In the genomic region with DNA sequence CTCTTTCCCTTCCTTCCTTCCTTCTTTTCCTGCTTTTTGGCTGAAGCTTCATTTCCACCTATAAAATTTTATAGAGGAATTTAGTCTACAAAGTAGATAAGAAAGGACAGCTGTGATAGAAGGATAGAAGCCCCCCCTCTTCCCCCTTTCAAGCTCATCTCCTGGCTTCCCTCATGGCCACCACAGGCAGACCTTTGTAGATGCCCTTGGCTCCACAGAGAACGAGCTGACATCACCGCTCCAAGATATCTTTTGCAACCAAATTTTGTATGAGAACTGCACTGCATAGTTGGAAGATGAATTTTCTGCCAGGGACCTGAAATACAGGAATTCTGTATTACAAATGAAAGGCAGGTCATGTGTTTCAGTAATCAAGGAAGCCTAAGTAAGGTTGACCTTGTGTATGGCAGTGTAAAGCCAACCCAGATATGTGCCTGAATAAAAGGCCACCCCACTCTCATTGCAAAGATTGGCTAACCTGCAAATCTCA, we compare ENCODE assay signal across 24 cellular contexts. TPM values are rescaled to one million over a fixed set of nuclear protein-coding genes. Genes with fewer than 3 reads are reported as not detected.
DNase-seq lines count a peak whose midpoint lies in the region; ATAC-seq and TF ChIP-seq lines count a peak whose summit lies in the region.
"Had no signal": no experiment of that assay in that cellular context is flagged by ENCODE, and none has a peak within 500 bp of the region (broad histone marks: within the 10 kb centered on the region; RNA-seq: fewer than 3 reads in every experiment).

No MANE protein-coding gene starts in this region.

- TF ChIP-seq POLR2A in Peyer's patch (IDR thresholded peaks at IDR 0.05) = no peak
- no peak for TF ChIP-seq POLR2A in GM18505 (IDR thresholded peaks at IDR 0.05; ENCODE audit: borderline replicate concordance, extremely low read depth, insufficient read depth, insufficient read length)

- H3K36me3 ChIP-seq in Peyer's patch = no peaks in the 10 kb centered on the region

- DNase-seq in amniotic epithelial cell (ENCODE audit: low read depth) = peak; percentile 35
- DNase-seq in stimulated activated effector memory CD8-positive, alpha-beta T cell treated with anti-CD3 and anti-CD28 coated beads, Interleukin-12 subunit alpha, Interleukin-12 subunit beta, amount 100 ng/mL, for 72 hours (ENCODE audit: low spot score in 2 of 2) = no peak
- DNase-seq in Peyer's patch = no peak
- DNase-seq in activated CD8-positive, alpha-beta memory T cell treated with anti-CD3 and anti-CD28 coated beads, Interleukin-2, amount 50 U/mL, for 48 hours = no peak
- DNase-seq: 8988T; ACHN; AML-193; BE2C; CD4-positive, alpha-beta T cell; CD8-positive, alpha-beta memory T cell; DMS 273 treated with DMSO at 0.1 percent for 48 hours; DMS79; EL; GDM1; H9 had no signal

- H3K4me3 Mint-ChIP-seq in activated T-helper 17 cell treated with anti-CD3 and anti-CD28 coated beads, Interleukin-2, amount 50 U/mL, for 72 hours = no peak overlapping the region
- no peak overlapping the region for H3K4me3 Mint-ChIP-seq in stimulated activated effector memory CD8-positive, alpha-beta T cell treated with anti-CD3 and anti-CD28 coated beads, Interleukin-12 subunit alpha, Interleukin-12 subunit beta, amount 100 ng/mL, for 72 hours
- H3K4me3 Mint-ChIP-seq: CD14-positive monocyte; CD4-positive, alpha-beta T cell; CD8-positive, alpha-beta memory T cell; GM23338; H9 had no signal

- no peak for ATAC-seq in activated T-helper 17 cell treated with anti-CD3 and anti-CD28 coated beads, Interleukin-2, amount 50 U/mL, for 72 hours (replicated peaks)
- ATAC-seq in esophagus mucosa = peak; percentile 33
- no peak for ATAC-seq in stimulated activated effector memory CD8-positive, alpha-beta T cell treated with anti-CD3 and anti-CD28 coated beads, Interleukin-12 subunit alpha, Interleukin-12 subunit beta, amount 100 ng/mL, for 72 hours
- no peak for ATAC-seq in GM18505 (IDR thresholded peaks at IDR 0.05; ENCODE audit: unreplicated experiment)
- ATAC-seq: A549, GM12878, GM23338, HCT116 had no signal

- no peaks in the 10 kb centered on the region for H3K9me3 ChIP-seq in Peyer's patch
- H3K9me3 ChIP-seq: A549; BE2C; BLaER1 treated with 17β-estradiol and CSF1 and Interleukin-3, amounts not matched to agents 10 nM and 100 nM had no signal

- no peaks in the 10 kb centered on the region for H3K4me1 ChIP-seq in Peyer's patch
- H3K4me1 ChIP-seq: BLaER1 treated with 17β-estradiol and CSF1 and Interleukin-3, amounts not matched to agents 10 nM and 100 nM had no signal

- no peaks in the 10 kb centered on the region for H3K9me3 Mint-ChIP-seq in activated T-helper 17 cell treated with anti-CD3 and anti-CD28 coated beads, Interleukin-2, amount 50 U/mL, for 72 hours
- no peaks in the 10 kb centered on the region for H3K9me3 Mint-ChIP-seq in stimulated activated effector memory CD8-positive, alpha-beta T cell treated with anti-CD3 and anti-CD28 coated beads, Interleukin-12 subunit alpha, Interleukin-12 subunit beta, amount 100 ng/mL, for 72 hours
- H3K9me3 Mint-ChIP-seq: CD14-positive monocyte; CD4-positive, alpha-beta T cell; CD8-positive, alpha-beta memory T cell; GM23338; H9 had no signal

- H3K27me3 ChIP-seq in Peyer's patch = no peaks in the 10 kb centered on the region
- H3K27me3 ChIP-seq: BE2C; BLaER1 treated with 17β-estradiol and CSF1 and Interleukin-3, amounts not matched to agents 10 nM and 100 nM had no signal

- no peak overlapping the region for H3K4me3 ChIP-seq in Peyer's patch
- H3K4me3 ChIP-seq: A549; BLaER1 treated with 17β-estradiol and CSF1 and Interleukin-3, amounts not matched to agents 10 nM and 100 nM; GM12878; GM23338 had no signal

- no peaks in the 10 kb centered on the region for H3K4me1 Mint-ChIP-seq in activated T-helper 17 cell treated with anti-CD3 and anti-CD28 coated beads, Interleukin-2, amount 50 U/mL, for 72 hours
- H3K4me1 Mint-ChIP-seq in stimulated activated effector memory CD8-positive, alpha-beta T cell treated with anti-CD3 and anti-CD28 coated beads, Interleukin-12 subunit alpha, Interleukin-12 subunit beta, amount 100 ng/mL, for 72 hours = no peaks in the 10 kb centered on the region
- H3K4me1 Mint-ChIP-seq: CD8-positive, alpha-beta memory T cell had no signal

- H3K27ac ChIP-seq in Peyer's patch = no peak overlapping the region
- H3K27ac ChIP-seq: A549; BLaER1 treated with 17β-estradiol and CSF1 and Interleukin-3, amounts not matched to agents 10 nM and 100 nM had no signal

- H3K36me3 Mint-ChIP-seq in activated T-helper 17 cell treated with anti-CD3 and anti-CD28 coated beads, Interleukin-2, amount 50 U/mL, for 72 hours (ENCODE audit: low read depth) = peaks cover 51% of the 10 kb centered on the region
- H3K36me3 Mint-ChIP-seq in stimulated activated effector memory CD8-positive, alpha-beta T cell treated with anti-CD3 and anti-CD28 coated beads, Interleukin-12 subunit alpha, Interleukin-12 subunit beta, amount 100 ng/mL, for 72 hours = peaks cover 20% of the 10 kb centered on the region

- TF ChIP-seq CTCF in Peyer's patch (IDR thresholded peaks at IDR 0.05) = no peak

- H3K27me3 Mint-ChIP-seq in activated T-helper 17 cell treated with anti-CD3 and anti-CD28 coated beads, Interleukin-2, amount 50 U/mL, for 72 hours = no peaks in the 10 kb centered on the region
- H3K27me3 Mint-ChIP-seq: CD4-positive, alpha-beta T cell had no signal

- H3K27ac Mint-ChIP-seq in activated T-helper 17 cell treated with anti-CD3 and anti-CD28 coated beads, Interleukin-2, amount 50 U/mL, for 72 hours = peak overlapping the region; percentile 20
- H3K27ac Mint-ChIP-seq in stimulated activated effector memory CD8-positive, alpha-beta T cell treated with anti-CD3 and anti-CD28 coated beads, Interleukin-12 subunit alpha, Interleukin-12 subunit beta, amount 100 ng/mL, for 72 hours = peak overlapping the region; percentile 7
- H3K27ac Mint-ChIP-seq: CD4-positive, alpha-beta T cell; GM23338; H9 had no signal

RNA-seq across cellular contexts. Expression of gene FILIP1L, which starts 57.0 kb away (rescaled TPM):
- total RNA-seq in activated T-helper 17 cell treated with anti-CD3 and anti-CD28 coated beads, Interleukin-2, amount 50 U/mL, for 72 hours = under 1 TPM; 0.35 to 0.50 TPM
- total RNA-seq in esophagus mucosa (2.3 TPM), Peyer's patch (10 to 100 TPM in 3 of 4 donors, 1 to 10 TPM in 1; 5.3 to 69.3 (median 13.1) TPM)
- total RNA-seq: GM23338 had no signal
